Comparison of ENCODE assay signal across 1 cellular context in the genomic region with DNA sequence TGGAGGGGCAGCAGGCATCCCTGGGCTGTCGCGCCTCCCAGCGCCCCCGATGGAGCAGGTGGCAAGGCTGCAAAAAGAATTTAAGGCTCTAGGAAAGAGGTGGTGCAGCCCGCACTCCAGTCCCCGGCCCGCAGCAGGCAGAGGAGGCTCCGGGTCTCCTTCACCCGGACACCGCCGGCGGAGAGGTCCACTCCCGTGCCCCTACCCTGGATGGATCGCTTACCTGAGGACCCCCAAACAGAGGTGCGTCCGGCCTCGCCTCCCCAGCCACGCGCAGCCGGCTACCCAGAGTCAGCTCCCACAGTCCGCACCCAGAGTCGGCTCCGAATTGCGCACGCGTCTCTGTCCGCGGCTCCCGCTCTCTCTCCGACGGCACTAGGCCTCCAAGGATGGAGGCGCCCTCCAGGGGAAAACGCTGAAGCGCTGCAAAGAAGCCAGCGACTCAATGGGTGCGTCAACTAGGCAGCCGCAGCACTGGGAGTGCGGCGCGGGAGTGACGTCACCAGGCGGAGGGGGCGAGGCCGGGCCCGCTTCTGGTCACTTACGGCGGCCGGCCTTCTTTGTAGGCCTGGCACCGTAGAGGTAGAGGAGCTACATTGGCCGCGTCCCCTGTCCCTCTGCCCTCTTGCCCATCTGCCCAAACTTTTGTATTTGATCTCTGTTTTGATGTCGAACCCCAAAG.
TF ChIP-seq lines count a peak whose summit lies in the region.

A gene with protein sequence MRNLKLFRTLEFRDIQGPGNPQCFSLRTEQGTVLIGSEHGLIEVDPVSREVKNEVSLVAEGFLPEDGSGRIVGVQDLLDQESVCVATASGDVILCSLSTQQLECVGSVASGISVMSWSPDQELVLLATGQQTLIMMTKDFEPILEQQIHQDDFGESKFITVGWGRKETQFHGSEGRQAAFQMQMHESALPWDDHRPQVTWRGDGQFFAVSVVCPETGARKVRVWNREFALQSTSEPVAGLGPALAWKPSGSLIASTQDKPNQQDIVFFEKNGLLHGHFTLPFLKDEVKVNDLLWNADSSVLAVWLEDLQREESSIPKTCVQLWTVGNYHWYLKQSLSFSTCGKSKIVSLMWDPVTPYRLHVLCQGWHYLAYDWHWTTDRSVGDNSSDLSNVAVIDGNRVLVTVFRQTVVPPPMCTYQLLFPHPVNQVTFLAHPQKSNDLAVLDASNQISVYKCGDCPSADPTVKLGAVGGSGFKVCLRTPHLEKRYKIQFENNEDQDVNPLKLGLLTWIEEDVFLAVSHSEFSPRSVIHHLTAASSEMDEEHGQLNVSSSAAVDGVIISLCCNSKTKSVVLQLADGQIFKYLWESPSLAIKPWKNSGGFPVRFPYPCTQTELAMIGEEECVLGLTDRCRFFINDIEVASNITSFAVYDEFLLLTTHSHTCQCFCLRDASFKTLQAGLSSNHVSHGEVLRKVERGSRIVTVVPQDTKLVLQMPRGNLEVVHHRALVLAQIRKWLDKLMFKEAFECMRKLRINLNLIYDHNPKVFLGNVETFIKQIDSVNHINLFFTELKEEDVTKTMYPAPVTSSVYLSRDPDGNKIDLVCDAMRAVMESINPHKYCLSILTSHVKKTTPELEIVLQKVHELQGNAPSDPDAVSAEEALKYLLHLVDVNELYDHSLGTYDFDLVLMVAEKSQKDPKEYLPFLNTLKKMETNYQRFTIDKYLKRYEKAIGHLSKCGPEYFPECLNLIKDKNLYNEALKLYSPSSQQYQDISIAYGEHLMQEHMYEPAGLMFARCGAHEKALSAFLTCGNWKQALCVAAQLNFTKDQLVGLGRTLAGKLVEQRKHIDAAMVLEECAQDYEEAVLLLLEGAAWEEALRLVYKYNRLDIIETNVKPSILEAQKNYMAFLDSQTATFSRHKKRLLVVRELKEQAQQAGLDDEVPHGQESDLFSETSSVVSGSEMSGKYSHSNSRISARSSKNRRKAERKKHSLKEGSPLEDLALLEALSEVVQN (N-terminal part only) (minus strand): TSS at position 484 of the 682 bp plus-strand sequence. CDS start 2,978 bp downstream, outside the sequence.

TF ChIP-seq in PFSK-1, 5 proteins besides CTCF, POLR2A, EP300 and RAD21:
- TF ChIP-seq, protein P1, sequence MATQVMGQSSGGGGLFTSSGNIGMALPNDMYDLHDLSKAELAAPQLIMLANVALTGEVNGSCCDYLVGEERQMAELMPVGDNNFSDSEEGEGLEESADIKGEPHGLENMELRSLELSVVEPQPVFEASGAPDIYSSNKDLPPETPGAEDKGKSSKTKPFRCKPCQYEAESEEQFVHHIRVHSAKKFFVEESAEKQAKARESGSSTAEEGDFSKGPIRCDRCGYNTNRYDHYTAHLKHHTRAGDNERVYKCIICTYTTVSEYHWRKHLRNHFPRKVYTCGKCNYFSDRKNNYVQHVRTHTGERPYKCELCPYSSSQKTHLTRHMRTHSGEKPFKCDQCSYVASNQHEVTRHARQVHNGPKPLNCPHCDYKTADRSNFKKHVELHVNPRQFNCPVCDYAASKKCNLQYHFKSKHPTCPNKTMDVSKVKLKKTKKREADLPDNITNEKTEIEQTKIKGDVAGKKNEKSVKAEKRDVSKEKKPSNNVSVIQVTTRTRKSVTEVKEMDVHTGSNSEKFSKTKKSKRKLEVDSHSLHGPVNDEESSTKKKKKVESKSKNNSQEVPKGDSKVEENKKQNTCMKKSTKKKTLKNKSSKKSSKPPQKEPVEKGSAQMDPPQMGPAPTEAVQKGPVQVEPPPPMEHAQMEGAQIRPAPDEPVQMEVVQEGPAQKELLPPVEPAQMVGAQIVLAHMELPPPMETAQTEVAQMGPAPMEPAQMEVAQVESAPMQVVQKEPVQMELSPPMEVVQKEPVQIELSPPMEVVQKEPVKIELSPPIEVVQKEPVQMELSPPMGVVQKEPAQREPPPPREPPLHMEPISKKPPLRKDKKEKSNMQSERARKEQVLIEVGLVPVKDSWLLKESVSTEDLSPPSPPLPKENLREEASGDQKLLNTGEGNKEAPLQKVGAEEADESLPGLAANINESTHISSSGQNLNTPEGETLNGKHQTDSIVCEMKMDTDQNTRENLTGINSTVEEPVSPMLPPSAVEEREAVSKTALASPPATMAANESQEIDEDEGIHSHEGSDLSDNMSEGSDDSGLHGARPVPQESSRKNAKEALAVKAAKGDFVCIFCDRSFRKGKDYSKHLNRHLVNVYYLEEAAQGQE (IDR thresholded peaks at IDR 0.05; ENCODE audit: insufficient read depth in 1 of 2, low read depth in 2 of 2, low read length in 2 of 2), result peak in 1 of 2 experiments; percentile 39; a peak in 1 of 4 replicates
- TF ChIP-seq TAF1 (IDR thresholded peaks at IDR 0.05; ENCODE audit: borderline replicate concordance, insufficient read depth, low read length) (peak; percentile 60; the same call in 1 of the 2 replicates), POLR2AphosphoS5 (IDR thresholded peaks at IDR 0.05; ENCODE audit: low read depth, low read length) (peak; percentile 74), FOXP2 (optimal IDR thresholded peaks at IDR 0.05; ENCODE audit: borderline replicate concordance, extremely low read depth, extremely low read length, insufficient read depth) (peak; percentile 77), SIN3A (IDR thresholded peaks at IDR 0.05; ENCODE audit: borderline replicate concordance, insufficient read depth, low read length) (no peak; the same call in 1 of the 2 replicates)
